In genomic region chr1:212718499-212718898, GRCh38 we compare ENCODE assay signal across 1 cellular context.
TF ChIP-seq lines count a peak whose summit lies in the region.

No MANE protein-coding gene starts in this region.

TF ChIP-seq in GM12878, 131 proteins besides CTCF, POLR2A, EP300 and RAD21:
- TF ChIP-seq, protein P1, sequence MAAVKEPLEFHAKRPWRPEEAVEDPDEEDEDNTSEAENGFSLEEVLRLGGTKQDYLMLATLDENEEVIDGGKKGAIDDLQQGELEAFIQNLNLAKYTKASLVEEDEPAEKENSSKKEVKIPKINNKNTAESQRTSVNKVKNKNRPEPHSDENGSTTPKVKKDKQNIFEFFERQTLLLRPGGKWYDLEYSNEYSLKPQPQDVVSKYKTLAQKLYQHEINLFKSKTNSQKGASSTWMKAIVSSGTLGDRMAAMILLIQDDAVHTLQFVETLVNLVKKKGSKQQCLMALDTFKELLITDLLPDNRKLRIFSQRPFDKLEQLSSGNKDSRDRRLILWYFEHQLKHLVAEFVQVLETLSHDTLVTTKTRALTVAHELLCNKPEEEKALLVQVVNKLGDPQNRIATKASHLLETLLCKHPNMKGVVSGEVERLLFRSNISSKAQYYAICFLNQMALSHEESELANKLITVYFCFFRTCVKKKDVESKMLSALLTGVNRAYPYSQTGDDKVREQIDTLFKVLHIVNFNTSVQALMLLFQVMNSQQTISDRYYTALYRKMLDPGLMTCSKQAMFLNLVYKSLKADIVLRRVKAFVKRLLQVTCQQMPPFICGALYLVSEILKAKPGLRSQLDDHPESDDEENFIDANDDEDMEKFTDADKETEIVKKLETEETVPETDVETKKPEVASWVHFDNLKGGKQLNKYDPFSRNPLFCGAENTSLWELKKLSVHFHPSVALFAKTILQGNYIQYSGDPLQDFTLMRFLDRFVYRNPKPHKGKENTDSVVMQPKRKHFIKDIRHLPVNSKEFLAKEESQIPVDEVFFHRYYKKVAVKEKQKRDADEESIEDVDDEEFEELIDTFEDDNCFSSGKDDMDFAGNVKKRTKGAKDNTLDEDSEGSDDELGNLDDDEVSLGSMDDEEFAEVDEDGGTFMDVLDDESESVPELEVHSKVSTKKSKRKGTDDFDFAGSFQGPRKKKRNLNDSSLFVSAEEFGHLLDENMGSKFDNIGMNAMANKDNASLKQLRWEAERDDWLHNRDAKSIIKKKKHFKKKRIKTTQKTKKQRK (IDR thresholded peaks at IDR 0.05; ENCODE audit: low read depth, low read length) = no peak
- TF ChIP-seq EED (IDR thresholded peaks at IDR 0.05; ENCODE audit: low read depth) = no peak
- TF ChIP-seq NR2C2 (IDR thresholded peaks at IDR 0.05; ENCODE audit: borderline replicate concordance, control insufficient read depth, insufficient read length, low read depth) = no peak
- TF ChIP-seq WRNIP1 (IDR thresholded peaks at IDR 0.05; ENCODE audit: borderline replicate concordance, low read depth, low read length) = no peak
- TF ChIP-seq, protein P2, sequence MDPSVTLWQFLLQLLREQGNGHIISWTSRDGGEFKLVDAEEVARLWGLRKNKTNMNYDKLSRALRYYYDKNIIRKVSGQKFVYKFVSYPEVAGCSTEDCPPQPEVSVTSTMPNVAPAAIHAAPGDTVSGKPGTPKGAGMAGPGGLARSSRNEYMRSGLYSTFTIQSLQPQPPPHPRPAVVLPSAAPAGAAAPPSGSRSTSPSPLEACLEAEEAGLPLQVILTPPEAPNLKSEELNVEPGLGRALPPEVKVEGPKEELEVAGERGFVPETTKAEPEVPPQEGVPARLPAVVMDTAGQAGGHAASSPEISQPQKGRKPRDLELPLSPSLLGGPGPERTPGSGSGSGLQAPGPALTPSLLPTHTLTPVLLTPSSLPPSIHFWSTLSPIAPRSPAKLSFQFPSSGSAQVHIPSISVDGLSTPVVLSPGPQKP (IDR thresholded peaks at IDR 0.05; ENCODE audit: low read depth, low read length) = no peak
- no peak for TF ChIP-seq GABPA (IDR thresholded peaks at IDR 0.05; ENCODE audit: low read depth)
- TF ChIP-seq CHD2 (IDR thresholded peaks at IDR 0.05; ENCODE audit: borderline replicate concordance, low read depth, low read length) = no peak
- TF ChIP-seq MTA2 (IDR thresholded peaks at IDR 0.05; ENCODE audit: low read depth) = no peak
- no peak for TF ChIP-seq ZSCAN29 (IDR thresholded peaks at IDR 0.05)
- TF ChIP-seq STAT3 (IDR thresholded peaks at IDR 0.05; ENCODE audit: low read depth, low read length) = no peak
- TF ChIP-seq, protein P3, sequence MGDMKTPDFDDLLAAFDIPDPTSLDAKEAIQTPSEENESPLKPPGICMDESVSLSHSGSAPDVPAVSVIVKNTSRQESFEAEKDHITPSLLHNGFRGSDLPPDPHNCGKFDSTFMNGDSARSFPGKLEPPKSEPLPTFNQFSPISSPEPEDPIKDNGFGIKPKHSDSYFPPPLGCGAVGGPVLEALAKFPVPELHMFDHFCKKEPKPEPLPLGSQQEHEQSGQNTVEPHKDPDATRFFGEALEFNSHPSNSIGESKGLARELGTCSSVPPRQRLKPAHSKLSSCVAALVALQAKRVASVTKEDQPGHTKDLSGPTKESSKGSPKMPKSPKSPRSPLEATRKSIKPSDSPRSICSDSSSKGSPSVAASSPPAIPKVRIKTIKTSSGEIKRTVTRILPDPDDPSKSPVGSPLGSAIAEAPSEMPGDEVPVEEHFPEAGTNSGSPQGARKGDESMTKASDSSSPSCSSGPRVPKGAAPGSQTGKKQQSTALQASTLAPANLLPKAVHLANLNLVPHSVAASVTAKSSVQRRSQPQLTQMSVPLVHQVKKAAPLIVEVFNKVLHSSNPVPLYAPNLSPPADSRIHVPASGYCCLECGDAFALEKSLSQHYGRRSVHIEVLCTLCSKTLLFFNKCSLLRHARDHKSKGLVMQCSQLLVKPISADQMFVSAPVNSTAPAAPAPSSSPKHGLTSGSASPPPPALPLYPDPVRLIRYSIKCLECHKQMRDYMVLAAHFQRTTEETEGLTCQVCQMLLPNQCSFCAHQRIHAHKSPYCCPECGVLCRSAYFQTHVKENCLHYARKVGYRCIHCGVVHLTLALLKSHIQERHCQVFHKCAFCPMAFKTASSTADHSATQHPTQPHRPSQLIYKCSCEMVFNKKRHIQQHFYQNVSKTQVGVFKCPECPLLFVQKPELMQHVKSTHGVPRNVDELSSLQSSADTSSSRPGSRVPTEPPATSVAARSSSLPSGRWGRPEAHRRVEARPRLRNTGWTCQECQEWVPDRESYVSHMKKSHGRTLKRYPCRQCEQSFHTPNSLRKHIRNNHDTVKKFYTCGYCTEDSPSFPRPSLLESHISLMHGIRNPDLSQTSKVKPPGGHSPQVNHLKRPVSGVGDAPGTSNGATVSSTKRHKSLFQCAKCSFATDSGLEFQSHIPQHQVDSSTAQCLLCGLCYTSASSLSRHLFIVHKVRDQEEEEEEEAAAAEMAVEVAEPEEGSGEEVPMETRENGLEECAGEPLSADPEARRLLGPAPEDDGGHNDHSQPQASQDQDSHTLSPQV (IDR thresholded peaks at IDR 0.05) = no peak
